1 cellular context compared by ENCODE assay signal in genomic region chr16:8854298-8854948, GRCh38.
TF ChIP-seq lines count a peak whose summit lies in the region.

No MANE protein-coding gene starts in this region.

TF ChIP-seq in K562, 482 proteins besides CTCF, POLR2A, EP300 and RAD21:
- TF ChIP-seq POLR2B (IDR thresholded peaks at IDR 0.05; ENCODE audit: low read depth, partially characterized antibody), result peak; percentile 6
- TF ChIP-seq PPARD (CRISPR knock-in tag; IDR thresholded peaks at IDR 0.05), result no peak
